In the genomic region with DNA sequence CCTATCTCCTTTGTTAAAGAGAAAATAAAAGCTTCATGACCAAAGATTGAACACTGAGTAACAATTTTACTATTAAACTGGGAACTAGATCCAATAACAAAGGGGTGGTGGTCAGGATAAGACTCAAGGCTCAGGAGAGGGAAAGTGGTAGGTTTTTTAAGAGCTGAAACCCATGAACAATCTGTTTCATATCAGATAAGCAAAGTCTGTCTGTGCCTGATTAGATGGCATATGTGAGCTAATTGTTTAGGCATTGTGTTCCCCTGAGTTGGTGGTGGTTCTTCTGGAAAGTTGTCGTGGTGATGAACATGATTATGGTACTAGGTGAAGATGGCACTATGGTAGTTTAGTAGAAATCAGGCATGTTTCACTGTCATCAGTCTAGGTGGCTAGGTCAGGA, we compare ENCODE assay signal across 19 cellular contexts. TPM values are rescaled to one million over a fixed set of nuclear protein-coding genes. Genes with fewer than 3 reads are reported as not detected.
DNase-seq lines count a peak whose midpoint lies in the region; ATAC-seq, FAIRE-seq and TF ChIP-seq lines count a peak whose summit lies in the region.
"Had no signal": no experiment of that assay in that cellular context is flagged by ENCODE, and none has a peak within 500 bp of the region (broad histone marks: within the 10 kb centered on the region; RNA-seq: fewer than 3 reads in every experiment).

No MANE protein-coding gene starts in this region.

- no peaks in the 10 kb centered on the region for H3K9me3 Mint-ChIP-seq in natural killer cell treated with Interleukin-12 subunit alpha and Interleukin-12 subunit beta and Interleukin-15 and Interleukin-18, amount 100 ng/mL, for 72 hours
- H3K9me3 Mint-ChIP-seq in activated T-helper 2 cell treated with anti-CD3 and anti-CD28 coated beads, Interferon-gamma antibody, Interleukin-2, Interleukin-4, amounts not matched to agents 10 μg/mL and 5 μg/mL and 100 μg/mL, durations not matched to agents 14 hours and 24 hours and 36 hours, result peaks cover 5% of the 10 kb centered on the region

- 100% methylated on average over 1 of the region's 1 CpG for WGBS in GM12878 (ENCODE audit: insufficient coverage, insufficient replicate concordance, low lambda C conversion rate, missing lambda C conversion rate)

- TF ChIP-seq CTCF in DOHH2 (IDR thresholded peaks at IDR 0.05; ENCODE audit: low read depth, low read length, poor library complexity, severe bottlenecking) (no peak), KMS-11 (conservative IDR thresholded peaks at IDR 0.05; ENCODE audit: low read depth, low read length) (no peak), GM12878 (IDR thresholded peaks at IDR 0.05 in 2 of 3, conservative IDR thresholded peaks at IDR 0.05 in 1 of 3; ENCODE audit: control insufficient read depth in 2 of 3, extremely low read depth in 1 of 3, insufficient read depth in 1 of 3, low read depth in 3 of 3, low read length in 3 of 3) (no peak)

- intact Hi-C loops in GM12878 (cut with micrococcal nuclease; ENCODE audit: unreplicated experiment), result no loop called here
- intact Hi-C loops in activated T-helper 2 cell treated with anti-CD3 and anti-CD28 coated beads, Interferon-gamma antibody, Interleukin-2, Interleukin-4, amounts not matched to agents 10 μg/mL and 5 μg/mL and 100 μg/mL, durations not matched to agents 14 hours and 24 hours and 36 hours (cut with micrococcal nuclease), result no loop called here

- peak overlapping the region; percentile 59 for H3K4me2 ChIP-seq in DOHH2 (ENCODE audit: low read length)
- 0 out of 2 replicates have a peak overlapping the region, but pooled peaks have one; percentile 10 for H3K4me2 ChIP-seq in KMS-11
- no peak overlapping the region for H3K4me2 ChIP-seq in GM12878 (ENCODE audit: control insufficient read depth, insufficient read depth)
- H3K4me2 ChIP-seq: SK-N-SH had no signal

- peaks cover 4% of the 10 kb centered on the region for H3K36me3 Mint-ChIP-seq in natural killer cell treated with Interleukin-12 subunit alpha and Interleukin-12 subunit beta and Interleukin-15 and Interleukin-18, amount 100 ng/mL, for 72 hours
- H3K36me3 Mint-ChIP-seq in activated T-helper 2 cell treated with anti-CD3 and anti-CD28 coated beads, Interferon-gamma antibody, Interleukin-2, Interleukin-4, amounts not matched to agents 10 μg/mL and 5 μg/mL and 100 μg/mL, durations not matched to agents 14 hours and 24 hours and 36 hours (ENCODE audit: low read depth), result peaks cover 31% of the 10 kb centered on the region

- RAD21 ChIA-PET in GM12878 (lab: Charles Lee; ENCODE audit: unreplicated experiment), result interaction anchor here (0.8 to 1.4 kb wide), 5 partner anchors 9 to 23 kb away, joined by 3 to 5 read pairs (median 4); no protein-coding TSS in a partner anchor

- H3K27me3 Mint-ChIP-seq in natural killer cell treated with Interleukin-12 subunit alpha and Interleukin-12 subunit beta and Interleukin-15 and Interleukin-18, amount 100 ng/mL, for 72 hours, result no peaks in the 10 kb centered on the region
- no peaks in the 10 kb centered on the region for H3K27me3 Mint-ChIP-seq in activated T-helper 2 cell treated with anti-CD3 and anti-CD28 coated beads, Interferon-gamma antibody, Interleukin-2, Interleukin-4, amounts not matched to agents 10 μg/mL and 5 μg/mL and 100 μg/mL, durations not matched to agents 14 hours and 24 hours and 36 hours (ENCODE audit: low read depth)
- H3K27me3 Mint-ChIP-seq: activated naive CD8-positive, alpha-beta T cell treated with anti-CD3 and anti-CD28 coated beads, Interleukin-2, amount 10 ng/mL, durations not matched to agents 7 days and 5 days; brain had no signal

- in situ Hi-C loops in GM12878 (cut with MboI), result no loop called here

- 0 out of 2 replicates have a peak, but pooled peaks cover 3% of the 10 kb centered on the region for H4K20me1 ChIP-seq in DOHH2 (ENCODE audit: control insufficient read depth, insufficient read depth, low read depth, low read length)
- H4K20me1 ChIP-seq in KMS-11 (ENCODE audit: insufficient read depth), result peaks cover 13% of the 10 kb centered on the region; the same call in 1 of the 2 replicates
- no peaks in the 10 kb centered on the region for H4K20me1 ChIP-seq in GM12878 (ENCODE audit: control insufficient read depth, insufficient read depth)

- H2AFZ ChIP-seq in KMS-11 (ENCODE audit: low read depth) (no peak overlapping the region), GM12878 (ENCODE audit: control insufficient read depth, low read depth, low read length) (no peak overlapping the region)

- no peaks in the 10 kb centered on the region for H3K9me2 ChIP-seq in DOHH2 (replicated peaks; ENCODE audit: control insufficient read depth, low read length)
- H3K9me2 ChIP-seq: SK-N-SH had no signal

- no peak for TF ChIP-seq RAD21 in GM12878 (IDR thresholded peaks at IDR 0.05; ENCODE audit: insufficient read depth, low read depth, low read length)

- H3K27ac ChIP-seq in DOHH2 (ENCODE audit: low read depth, low read length), result no peak overlapping the region
- no peak overlapping the region for H3K27ac ChIP-seq in KMS-11
- peak overlapping the region; percentile 11; the same call in 1 of the 2 replicates for H3K27ac ChIP-seq in GM12878 (ENCODE audit: control insufficient read depth, insufficient read depth)
- H3K27ac ChIP-seq: thoracic aorta had no signal

- POLR2A ChIA-PET in GM12878 (lab: Charles Lee), result interaction anchor here (1.2 to 2.1 kb wide), 3 partner anchors 9 to 23 kb away, joined by 3 to 11 read pairs (median 5); no protein-coding TSS in a partner anchor

- peaks cover 4% of the 10 kb centered on the region; the same call in 1 of the 2 replicates for H3K9me3 ChIP-seq in DOHH2 (ENCODE audit: control insufficient read depth, insufficient read depth, low read length)
- H3K9me3 ChIP-seq in GM12878 (replicated peaks; ENCODE audit: control insufficient read depth, insufficient read depth, low read length), result peaks cover 3% of the 10 kb centered on the region

- no TSS peak for BruUV-seq in GM12878 (replicated peaks; lab: Mats Ljungman, UMichigan)

- no peaks in the 10 kb centered on the region for H3K27me3 ChIP-seq in DOHH2 (ENCODE audit: control insufficient read depth, low read length)
- H3K27me3 ChIP-seq in KMS-11 (ENCODE audit: insufficient read depth, low read depth), result no peaks in the 10 kb centered on the region
- no peaks in the 10 kb centered on the region for H3K27me3 ChIP-seq in GM12878 (replicated peaks in 1 of 2; ENCODE audit: control insufficient read depth in 2 of 2, insufficient read depth in 2 of 2, low read length in 1 of 2)

- H3K4me1 ChIP-seq in DOHH2 (ENCODE audit: control insufficient read depth, low read length) (peaks cover 51% of the 10 kb centered on the region), KMS-11 (ENCODE audit: low read depth, poor library complexity, severe bottlenecking) (peaks cover 53% of the 10 kb centered on the region), GM12878 (ENCODE audit: control insufficient read depth, insufficient read depth, low read length) (peaks cover 9% of the 10 kb centered on the region)

- ATAC-seq in GM12878, result peak; percentile 25
- no peak for ATAC-seq in natural killer cell treated with Interleukin-12 subunit alpha and Interleukin-12 subunit beta and Interleukin-15 and Interleukin-18, amount 100 ng/mL, for 72 hours
- ATAC-seq in GM19452 (IDR thresholded peaks at IDR 0.05; ENCODE audit: unreplicated experiment), result no peak
- ATAC-seq: activated T-cell treated with anti-CD3 and anti-CD28 coated beads, Interleukin-2, amount 50 U/mL, for 72 hours had no signal

- H3K4me1 Mint-ChIP-seq in natural killer cell treated with Interleukin-12 subunit alpha and Interleukin-12 subunit beta and Interleukin-15 and Interleukin-18, amount 100 ng/mL, for 72 hours (ENCODE audit: low read depth in 2 of 2), result peaks cover 49 to 58% of the 10 kb centered on the region in 2 donors
- peaks cover 28% of the 10 kb centered on the region for H3K4me1 Mint-ChIP-seq in activated T-helper 2 cell treated with anti-CD3 and anti-CD28 coated beads, Interferon-gamma antibody, Interleukin-2, Interleukin-4, amounts not matched to agents 10 μg/mL and 5 μg/mL and 100 μg/mL, durations not matched to agents 14 hours and 24 hours and 36 hours (ENCODE audit: low read depth)

- H3K9ac ChIP-seq in KMS-11 (no peak overlapping the region), GM12878 (ENCODE audit: control insufficient read depth, insufficient read depth, low read length) (no peak overlapping the region)
- H3K9ac ChIP-seq: SK-N-SH had no signal

- DNase-seq in GM12878 (ENCODE audit: low read depth, low spot score) (no peak), epidermal melanocyte (ENCODE audit: insufficient read length, low spot score) (no peak)
- DNase-seq in natural killer cell treated with Interleukin-12 subunit alpha and Interleukin-12 subunit beta and Interleukin-15 and Interleukin-18, amount 100 ng/mL, for 72 hours (ENCODE audit: low spot score), result no peak
- DNase-seq in activated T-helper 2 cell treated with anti-CD3 and anti-CD28 coated beads, Interferon-gamma antibody, Interleukin-2, Interleukin-4, amounts not matched to agents 10 μg/mL and 5 μg/mL and 100 μg/mL, durations not matched to agents 14 hours and 24 hours and 36 hours (ENCODE audit: low spot score), result no peak
- DNase-seq: activated CD4-positive, CD25-positive, alpha-beta regulatory T cell; activated naive CD8-positive, alpha-beta T cell treated with anti-CD3 and anti-CD28 coated beads, Interleukin-2, amount 10 ng/mL, durations not matched to agents 7 days and 5 days; activated T-cell treated with anti-CD3 and anti-CD28 coated beads, Interleukin-2, amount 50 U/mL, for 72 hours; DMS79; effector memory CD4-positive, alpha-beta T cell; HFFc6; kidney glomerular epithelial cell; SK-N-SH had no signal

- peak overlapping the region; percentile 55; the same call in 1 of the 2 replicates for H3K4me3 ChIP-seq in DOHH2 (ENCODE audit: low read length)
- H3K4me3 ChIP-seq in KMS-11 (IDR thresholded peaks at IDR 0.05; ENCODE audit: insufficient read depth, low read depth, low read length), result no peak overlapping the region
- no peak overlapping the region for H3K4me3 ChIP-seq in GM12878
- H3K4me3 ChIP-seq: lung, thoracic aorta had no signal

- no peak for TF ChIP-seq POLR2A in GM12878 (IDR thresholded peaks at IDR 0.05; ENCODE audit: low read depth, low read length)

- peak overlapping the region in 1 of 2 donors; percentile 34 for H3K27ac Mint-ChIP-seq in natural killer cell treated with Interleukin-12 subunit alpha and Interleukin-12 subunit beta and Interleukin-15 and Interleukin-18, amount 100 ng/mL, for 72 hours
- H3K27ac Mint-ChIP-seq in activated T-helper 2 cell treated with anti-CD3 and anti-CD28 coated beads, Interferon-gamma antibody, Interleukin-2, Interleukin-4, amounts not matched to agents 10 μg/mL and 5 μg/mL and 100 μg/mL, durations not matched to agents 14 hours and 24 hours and 36 hours, result no peak overlapping the region
- H3K27ac Mint-ChIP-seq: activated naive CD8-positive, alpha-beta T cell treated with anti-CD3 and anti-CD28 coated beads, Interleukin-2, amount 10 ng/mL, durations not matched to agents 7 days and 5 days; activated T-cell treated with anti-CD3 and anti-CD28 coated beads, Interleukin-2, amount 50 U/mL, for 72 hours; brain had no signal

- SMC1A ChIA-PET in GM12878 (lab: Charles Lee; ENCODE audit: uncharacterized antibody, unreplicated experiment), result interaction anchor here (0.9 to 2.3 kb wide), 11 partner anchors 9 to 59 kb away, joined by 3 to 10 read pairs (median 6); no protein-coding TSS in a partner anchor

- peak overlapping the region; percentile 74 for H3K4me3 Mint-ChIP-seq in natural killer cell treated with Interleukin-12 subunit alpha and Interleukin-12 subunit beta and Interleukin-15 and Interleukin-18, amount 100 ng/mL, for 72 hours
- no peak overlapping the region for H3K4me3 Mint-ChIP-seq in activated T-helper 2 cell treated with anti-CD3 and anti-CD28 coated beads, Interferon-gamma antibody, Interleukin-2, Interleukin-4, amounts not matched to agents 10 μg/mL and 5 μg/mL and 100 μg/mL, durations not matched to agents 14 hours and 24 hours and 36 hours (ENCODE audit: low read depth)
- H3K4me3 Mint-ChIP-seq: activated naive CD8-positive, alpha-beta T cell treated with anti-CD3 and anti-CD28 coated beads, Interleukin-2, amount 10 ng/mL, durations not matched to agents 7 days and 5 days; brain; HFFc6 had no signal

- peaks cover 9% of the 10 kb centered on the region for H3K36me3 ChIP-seq in DOHH2 (ENCODE audit: control insufficient read depth, low read length)
- no peaks in the 10 kb centered on the region for H3K36me3 ChIP-seq in KMS-11 (ENCODE audit: insufficient read depth)
- H3K36me3 ChIP-seq in GM12878 (ENCODE audit: control insufficient read depth in 2 of 2, insufficient read depth in 2 of 2, low read length in 1 of 2), result peaks cover 0 to 3% of the 10 kb centered on the region in 2 experiments; a peak in 1 of 4 replicates
- H3K36me3 ChIP-seq: thoracic aorta had no signal

- H3K79me2 ChIP-seq in DOHH2 (ENCODE audit: control insufficient read depth, low read length) (peaks cover 98% of the 10 kb centered on the region), KMS-11 (ENCODE audit: insufficient read depth, low read depth) (peaks cover 89% of the 10 kb centered on the region; the same call in 1 of the 2 replicates), GM12878 (ENCODE audit: control insufficient read depth, insufficient read depth, low read length) (peaks cover 81% of the 10 kb centered on the region)

- no peaks in the 10 kb centered on the region for H3F3A ChIP-seq in DOHH2 (ENCODE audit: control insufficient read depth, insufficient read depth)

- CTCF ChIA-PET in GM12878 (lab: Yijun Ruan, JAX), result interaction anchor here (0.6 to 15.4 kb wide), 7 partner anchors 9 to 674 kb away, joined by 3 to 211 read pairs (median 4); a partner anchor contains a TSS

- TF ChIP-seq EP300 in GM12878 (IDR thresholded peaks at IDR 0.05; ENCODE audit: borderline replicate concordance in 1 of 2, control insufficient read depth in 1 of 2, low read depth in 2 of 2, low read length in 2 of 2), result no peak

- FAIRE-seq in GM12878 (lab: Jason Lieb, UNC), result peak; percentile 7
- FAIRE-seq: GM12891 had no signal

RNA-seq across cellular contexts. Expression of a gene that starts 24.4 kb away (rescaled TPM):
- total RNA-seq in GM12878 (2013; cell fraction: nucleolus; rRNA removed), result 213 and 244 TPM in 2 replicates
- total RNA-seq in GM12878 (2014; rRNA removed) (50.0 and 54.0 TPM in 2 replicates), GM12878 (2014; rRNA removed; fragmentation: Illumina TruSeq; extraction: Trizol) (54.0 and 54.2 TPM in 2 replicates), GM12878 (2021) (28.7 and 33.9 TPM in 2 replicates)
- 16.6 TPM for polyA plus RNA-seq in GM12878 (2011; ENCODE audit: low read depth)
- polyA plus RNA-seq in GM12878 (2011; rRNA removed) (25.7 and 42.5 TPM in 2 replicates), GM12878 (2014; fragmentation: Illumina TruSeq; extraction: Trizol) (34.4 and 53.3 TPM in 2 replicates), GM12878 (2014; fragmentation: Nextera tagmentation; extraction: Ambion mirVana) (10 to 100 TPM; 13.9 to 14.8 TPM), GM12878 (2014; rRNA removed) (23.1 and 27.2 TPM in 2 replicates), GM12878 (2016; fragmentation: Nextera tagmentation; extraction: Ambion mirVana) (10 to 100 TPM; 36.2 to 38.8 TPM)
- 8.9 and 10.5 TPM in 2 replicates for polyA plus RNA-seq in GM12878 (2011; cell fraction: cytosol; rRNA removed)
- polyA plus RNA-seq in GM12878 (2011; cell fraction: nucleus; rRNA removed), result 35.4 and 37.1 TPM in 2 replicates
- polyA plus RNA-seq in GM12878 (2012), result 25.5 and 29.9 TPM in 2 replicates
- 34.3 and 45.4 TPM in 2 replicates for polyA minus RNA-seq in GM12878 (2011; rRNA and poly(A)+ RNA removed)
- polyA minus RNA-seq in GM12878 (2011; cell fraction: cytosol; rRNA and poly(A)+ RNA removed), result 11.1 and 13.4 TPM in 2 replicates
- polyA minus RNA-seq in GM12878 (2011; cell fraction: nucleus; rRNA and poly(A)+ RNA removed), result 57.3 and 80.4 TPM in 2 replicates
- 10 to 100 TPM; 61.7 to 61.8 TPM for total RNA-seq in natural killer cell treated with Interleukin-12 subunit alpha and Interleukin-12 subunit beta and Interleukin-15 and Interleukin-18, amount 100 ng/mL, for 72 hours
- total RNA-seq in activated T-helper 2 cell treated with anti-CD3 and anti-CD28 coated beads, Interferon-gamma antibody, Interleukin-2, Interleukin-4, amounts not matched to agents 10 μg/mL and 5 μg/mL and 100 μg/mL, durations not matched to agents 14 hours and 24 hours and 36 hours, result 52.1 and 55.8 TPM in 2 replicates
